In the genomic region with DNA sequence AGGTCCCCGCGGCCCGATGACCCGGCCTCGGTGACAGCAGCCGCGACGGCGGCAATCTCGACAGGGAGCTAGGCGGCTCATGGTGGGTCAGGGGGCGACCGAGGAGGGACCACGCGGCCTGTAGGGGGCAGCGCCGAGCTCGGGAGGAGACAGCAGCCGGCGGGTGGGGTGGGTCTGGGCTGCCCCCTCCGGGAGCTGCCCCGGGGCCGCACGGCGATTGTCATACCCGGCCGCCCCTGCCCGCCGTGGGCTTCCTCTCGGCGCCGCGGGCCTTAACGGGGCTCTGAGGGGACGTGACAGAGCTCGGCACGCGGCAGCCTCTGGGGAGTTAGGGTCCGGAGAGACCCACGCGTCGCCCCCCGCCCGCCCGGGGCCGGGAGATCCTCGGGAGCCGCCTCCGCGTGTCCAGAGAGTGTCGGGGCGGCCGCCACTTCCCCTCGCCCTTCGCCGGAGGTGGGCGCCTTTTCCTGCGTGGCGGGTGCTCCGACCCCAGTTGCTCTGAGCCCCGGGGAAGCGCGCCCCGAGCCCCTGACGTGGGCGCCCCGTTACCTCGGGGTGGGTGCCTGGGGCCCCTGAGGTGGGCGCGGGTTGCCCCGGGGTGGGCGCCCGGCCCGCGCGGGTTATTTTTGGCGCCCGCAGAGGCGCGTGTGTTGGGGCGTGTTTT, we compare ENCODE assay signal across 8 cellular contexts. TPM values are rescaled to one million over a fixed set of nuclear protein-coding genes. Genes with fewer than 3 reads are reported as not detected.
DNase-seq lines count a peak whose midpoint lies in the region; ATAC-seq and TF ChIP-seq lines count a peak whose summit lies in the region.

No MANE protein-coding gene starts in this region.

- peak; percentile 53 for TF ChIP-seq CTCF in astrocyte of the cerebellum (IDR thresholded peaks at IDR 0.05; ENCODE audit: low read depth, low read length, missing control alignments)

- DNase-seq in 8988T (peak; percentile 99), T-cell (peak in 33 of 34 experiments; percentile 41 to 74 (median 60)), astrocyte of the cerebellum (ENCODE audit: low read depth) (no peak), NCI-H1436 (lab: John Stamatoyannopoulos, UW) (no peak)
- DNase-seq in stimulated activated CD4-positive, alpha-beta T cell treated with anti-CD3 and anti-CD28 coated beads, Interleukin-12 subunit alpha, Interleukin-12 subunit beta, amount 100 ng/mL, for 24 hours (ENCODE audit: low read depth in 2 of 2): peak; percentile 46 to 73

- H3K36me3 Mint-ChIP-seq in T-cell: no peaks in the 10 kb centered on the region

- H3K4me1 ChIP-seq in iPS-15b (ENCODE audit: control insufficient read depth, insufficient read depth, low read length): peaks cover 2% of the 10 kb centered on the region

- no peaks in the 10 kb centered on the region for H3K9me3 Mint-ChIP-seq in T-cell

- H3K27me3 ChIP-seq in iPS-15b (ENCODE audit: control insufficient read depth, insufficient read depth, low read length): peaks cover 61% of the 10 kb centered on the region

- no peaks in the 10 kb centered on the region for H3K36me3 ChIP-seq in iPS-15b (ENCODE audit: control insufficient read depth, insufficient read depth, low read length)

- POLR2A ChIA-PET in T-cell (lab: Charles Lee): interaction anchor here (0.5 to 0.7 kb wide), 9 partner anchors 10 to 572 kb away, joined by 3 to 7 read pairs (median 3); no protein-coding TSS in a partner anchor

- in situ Hi-C loops in astrocyte of the cerebellum (cut with HindIII; ENCODE audit: low sequenced_read_pairs): no loop called here

- peak overlapping the region; percentile 95 to 96 for H3K27ac Mint-ChIP-seq in T-cell

- H3K27me3 Mint-ChIP-seq in T-cell: no peaks in the 10 kb centered on the region

- no peaks in the 10 kb centered on the region for H3K9me3 ChIP-seq in iPS-15b (ENCODE audit: control insufficient read depth, insufficient read depth, low read length)

- H3K9ac ChIP-seq in iPS-15b (ENCODE audit: low read depth, low read length): no peak overlapping the region

- CTCF ChIA-PET in T-cell (lab: Charles Lee): interaction anchor here (0.6 to 2.1 kb wide), 23 partner anchors 11 to 1685 kb away, joined by 3 to 20 read pairs (median 4); no protein-coding TSS in a partner anchor

- H3K4me1 Mint-ChIP-seq in T-cell: peaks cover 26 to 40% (median 40%) of the 10 kb centered on the region in 3 donors

- H3K4me3 ChIP-seq in astrocyte of the cerebellum (ENCODE audit: low read depth, low read length) (peak overlapping the region; percentile 83), iPS-15b (ENCODE audit: low read depth, low read length) (peak overlapping the region; percentile 62)

- ATAC-seq in GM18867 (IDR thresholded peaks at IDR 0.05; ENCODE audit: unreplicated experiment) (peak; percentile 38), HG03135 (IDR thresholded peaks at IDR 0.05; ENCODE audit: unreplicated experiment) (peak; percentile 36), T-cell (replicated peaks in 1 of 4) (peak; percentile 47 to 56 (median 52))

- H3K4me3 Mint-ChIP-seq in T-cell: peak overlapping the region; percentile 91 to 98 (median 94)

RNA-seq across cellular contexts. Expression of a gene that starts 0.5 kb away (rescaled TPM):
- 10 to 100 TPM; 53.4 to 68.1 (median 60.9) TPM for total RNA-seq in T-cell

Comparison
In these comparisons a context has a peak if more than half of its experiments do, and no peak if none do; other contexts are left out.
1. DNase-seq: peak in 8988T (single experiment), T-cell (33 of 34) and stimulated activated CD4-positive, alpha-beta T cell treated with anti-CD3 and anti-CD28 coated beads, Interleukin-12 subunit alpha, Interleukin-12 subunit beta, amount 100 ng/mL, for 24 hours (2 of 2); none in astrocyte of the cerebellum (single experiment) and NCI-H1436 (single experiment).
2. Peak in every context shown above with its lines, with median percentiles within 50 percentile points of each other: ATAC-seq.